ENCODE assay signal across 12 cellular contexts in the genomic region with DNA sequence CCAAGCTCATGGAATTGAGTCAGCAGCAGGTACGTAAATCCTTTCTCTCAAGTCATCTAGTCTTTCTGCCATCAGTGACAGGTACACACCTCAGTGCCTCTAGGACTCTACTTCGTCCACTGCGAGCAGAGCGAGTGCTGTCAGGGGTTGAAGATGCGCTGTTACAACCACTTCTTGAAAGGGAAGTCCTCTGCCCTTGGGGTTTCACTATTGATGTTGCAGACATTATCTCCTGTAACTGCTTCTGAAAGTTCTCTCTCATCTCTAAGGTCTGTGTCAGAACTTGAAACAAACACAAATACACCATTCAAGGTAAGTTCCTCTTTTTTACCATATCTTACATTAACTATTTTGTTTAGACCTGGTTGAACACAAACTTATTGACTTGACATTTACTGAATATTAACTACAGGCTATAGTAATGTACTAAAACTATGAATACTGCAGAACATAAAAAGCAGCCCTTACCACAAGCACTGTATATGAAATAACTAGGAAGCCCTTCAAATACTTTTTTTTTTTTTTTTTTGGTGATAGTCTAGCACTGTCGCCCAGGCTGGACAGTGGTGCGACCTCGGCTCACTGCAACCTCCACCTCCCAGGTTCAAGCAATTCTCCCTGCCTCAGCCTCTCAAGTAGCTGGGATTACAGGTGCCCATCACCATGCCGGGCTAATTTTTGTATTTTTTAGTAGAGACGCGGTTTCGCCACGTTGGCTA. TPM values are rescaled to one million over a fixed set of nuclear protein-coding genes. Genes with fewer than 3 reads are reported as not detected.
DNase-seq lines count a peak whose midpoint lies in the region; ATAC-seq lines count a peak whose summit lies in the region.
"Had no signal": no experiment of that assay in that cellular context is flagged by ENCODE, and none has a peak within 500 bp of the region (broad histone marks: within the 10 kb centered on the region; RNA-seq: fewer than 3 reads in every experiment).

No MANE protein-coding gene starts in this region.

- no peak overlapping the region for H3K4me3 Mint-ChIP-seq in T-helper 2 cell treated with Interferon-gamma antibody and Interleukin-4, amounts not matched to agents 5 μg/mL and 100 μg/mL, for 36 hours
- H3K4me3 Mint-ChIP-seq: neural progenitor cell had no signal

- ATAC-seq in GM18511 (IDR thresholded peaks at IDR 0.05; ENCODE audit: unreplicated experiment) (peak; percentile 100), GM19467 (IDR thresholded peaks at IDR 0.05; ENCODE audit: unreplicated experiment) (peak; percentile 98), HG03025 (IDR thresholded peaks at IDR 0.05; ENCODE audit: low FRiP score, unreplicated experiment) (peak; percentile 99)

- peaks cover 12% of the 10 kb centered on the region for H3K4me1 Mint-ChIP-seq in T-helper 2 cell treated with Interferon-gamma antibody and Interleukin-4, amounts not matched to agents 5 μg/mL and 100 μg/mL, for 36 hours (ENCODE audit: low read depth)
- H3K4me1 Mint-ChIP-seq: neural progenitor cell had no signal

- intact Hi-C loops in cardiac septum (cut with DNase I), result no loop called here

- no peaks in the 10 kb centered on the region for H3K27me3 Mint-ChIP-seq in T-helper 2 cell treated with Interferon-gamma antibody and Interleukin-4, amounts not matched to agents 5 μg/mL and 100 μg/mL, for 36 hours (ENCODE audit: low read depth)

- no peaks in the 10 kb centered on the region for H3K9me3 Mint-ChIP-seq in T-helper 2 cell treated with Interferon-gamma antibody and Interleukin-4, amounts not matched to agents 5 μg/mL and 100 μg/mL, for 36 hours
- H3K9me3 Mint-ChIP-seq: neural progenitor cell had no signal

- H3K36me3 Mint-ChIP-seq in T-helper 2 cell treated with Interferon-gamma antibody and Interleukin-4, amounts not matched to agents 5 μg/mL and 100 μg/mL, for 36 hours (ENCODE audit: low read depth), result peaks cover 69% of the 10 kb centered on the region

- no peak for DNase-seq in T-helper 2 cell treated with Interferon-gamma antibody and Interleukin-4, amounts not matched to agents 5 μg/mL and 100 μg/mL, for 36 hours (ENCODE audit: low spot score)
- DNase-seq in T1000 (lab: John Stamatoyannopoulos, UW), result no peak
- DNase-seq in kidney glomerular epithelial cell (lab: John Stamatoyannopoulos, UW), result no peak
- DNase-seq in cardiac septum (ENCODE audit: low spot score), result no peak
- no peak for DNase-seq in GF-D8 (lab: John Stamatoyannopoulos, UW)
- DNase-seq: activated effector memory CD4-positive, alpha-beta T cell treated with Interleukin-2 at 50 U/mL for 16 hours; NCI-H2081; stimulated activated CD4-positive, alpha-beta T cell treated with anti-CD3 and anti-CD28 coated beads, Interleukin-4, amount 100 ng/mL, for 1 hour had no signal

- peak overlapping the region; percentile 38 for H3K27ac Mint-ChIP-seq in T-helper 2 cell treated with Interferon-gamma antibody and Interleukin-4, amounts not matched to agents 5 μg/mL and 100 μg/mL, for 36 hours
- H3K27ac Mint-ChIP-seq: neural progenitor cell had no signal

RNA-seq across cellular contexts. Expression of gene TOPBP1, which starts 41.5 kb away (rescaled TPM):
- 11.0 TPM for total RNA-seq in cardiac septum

RNA-seq across cellular contexts. Expression of gene CDV3, which starts 46.7 kb away (rescaled TPM):
- 151 TPM for total RNA-seq in cardiac septum
